In genomic region chr9:133113928-133114351, GRCh38 we compare ENCODE assay signal across 10 cellular contexts. TPM values are rescaled to one million over a fixed set of nuclear protein-coding genes. Genes with fewer than 3 reads are reported as not detected.
A peak's percentile ranks its signal among the peaks of the same experiment; 100 is the strongest.
DNase-seq lines count a peak whose midpoint lies in the region; ATAC-seq and TF ChIP-seq lines count a peak whose summit lies in the region.
"Had no signal": no experiment of that assay in that cellular context is flagged by ENCODE, and none has a peak within 500 bp of the region (broad histone marks: within the 10 kb centered on the region; RNA-seq: fewer than 3 reads in every experiment).

No MANE protein-coding gene starts in this region.

- H3K27me3 Mint-ChIP-seq in WTC11 (ENCODE audit: low read depth): peaks cover 18% of the 10 kb centered on the region

- POLR2A ChIA-PET in WTC11 (lab: Charles Lee): no interaction called here

- no peak overlapping the region for H3K4me3 ChIP-seq in iPS-15b (ENCODE audit: low read depth, low read length)
- no peak overlapping the region for H3K4me3 ChIP-seq in MG63
- H3K4me3 ChIP-seq: A549 had no signal

- no peak for TF ChIP-seq CTCF in WTC11 (IDR thresholded peaks at IDR 0.05)

- H3K9ac ChIP-seq in iPS-15b (ENCODE audit: low read depth, low read length): peak overlapping the region; percentile 61

- H3K36me3 ChIP-seq in iPS-15b (ENCODE audit: control insufficient read depth, insufficient read depth, low read length): peaks cover 6% of the 10 kb centered on the region
- peaks cover 28% of the 10 kb centered on the region for H3K36me3 ChIP-seq in MG63

- H3K9me3 ChIP-seq in iPS-15b (ENCODE audit: control insufficient read depth, insufficient read depth, low read length): no peaks in the 10 kb centered on the region
- no peaks in the 10 kb centered on the region for H3K9me3 ChIP-seq in MG63
- H3K9me3 ChIP-seq: A549 had no signal

- ATAC-seq in WTC11 (no peak), GM19023 (IDR thresholded peaks at IDR 0.05; ENCODE audit: unreplicated experiment) (no peak)
- ATAC-seq in stimulated activated effector memory CD8-positive, alpha-beta T cell treated with anti-CD3 and anti-CD28 coated beads, Interleukin-12 subunit alpha, Interleukin-12 subunit beta, amount 100 ng/mL, for 72 hours: no peak
- ATAC-seq: activated CD4-positive, CD25-positive, alpha-beta regulatory T cell treated with anti-CD3 and anti-CD28 coated beads, Interleukin-2, amount 50 U/mL, for 24 hours had no signal

- CTCF ChIA-PET in WTC11 (lab: Charles Lee): interaction anchor here (0.7 to 3.2 kb wide), 11 partner anchors 8 to 228 kb away, joined by 3 to 28 read pairs (median 4); no protein-coding TSS in a partner anchor

- peaks cover 3% of the 10 kb centered on the region for H3K4me1 Mint-ChIP-seq in WTC11
- H3K4me1 Mint-ChIP-seq in stimulated activated effector memory CD8-positive, alpha-beta T cell treated with anti-CD3 and anti-CD28 coated beads, Interleukin-12 subunit alpha, Interleukin-12 subunit beta, amount 100 ng/mL, for 72 hours: peaks cover 76% of the 10 kb centered on the region

- H3K27me3 ChIP-seq in iPS-15b (ENCODE audit: control insufficient read depth, insufficient read depth, low read length) (no peaks in the 10 kb centered on the region), MG63 (no peaks in the 10 kb centered on the region)

- H3K27ac Mint-ChIP-seq in WTC11: no peak overlapping the region
- H3K27ac Mint-ChIP-seq in stimulated activated effector memory CD8-positive, alpha-beta T cell treated with anti-CD3 and anti-CD28 coated beads, Interleukin-12 subunit alpha, Interleukin-12 subunit beta, amount 100 ng/mL, for 72 hours: peak overlapping the region; percentile 90

- no peaks in the 10 kb centered on the region for H3K9me3 Mint-ChIP-seq in WTC11
- H3K9me3 Mint-ChIP-seq in stimulated activated effector memory CD8-positive, alpha-beta T cell treated with anti-CD3 and anti-CD28 coated beads, Interleukin-12 subunit alpha, Interleukin-12 subunit beta, amount 100 ng/mL, for 72 hours: no peaks in the 10 kb centered on the region

- DNase-seq in DMS153 (lab: John Stamatoyannopoulos, UW) (peak; percentile 11), DMS153 treated with DMSO at 0.1 percent for 48 hours (lab: John Stamatoyannopoulos, UW; ENCODE audit: unreplicated experiment) (no peak), WTC11 (ENCODE audit: low spot score) (no peak), MG63 (no peak), kidney tubule cell (ENCODE audit: low spot score) (no peak)
- DNase-seq in stimulated activated effector memory CD8-positive, alpha-beta T cell treated with anti-CD3 and anti-CD28 coated beads, Interleukin-12 subunit alpha, Interleukin-12 subunit beta, amount 100 ng/mL, for 72 hours (ENCODE audit: low spot score in 2 of 2): no peak

- H3K36me3 Mint-ChIP-seq in WTC11: peaks cover 8% of the 10 kb centered on the region; the same call in 1 of the 2 replicates
- H3K36me3 Mint-ChIP-seq in stimulated activated effector memory CD8-positive, alpha-beta T cell treated with anti-CD3 and anti-CD28 coated beads, Interleukin-12 subunit alpha, Interleukin-12 subunit beta, amount 100 ng/mL, for 72 hours: peaks cover 82% of the 10 kb centered on the region

- peaks cover 5% of the 10 kb centered on the region for H3K4me1 ChIP-seq in iPS-15b (ENCODE audit: control insufficient read depth, insufficient read depth, low read length)

- H3K4me3 Mint-ChIP-seq in WTC11: no peak overlapping the region
- H3K4me3 Mint-ChIP-seq in stimulated activated effector memory CD8-positive, alpha-beta T cell treated with anti-CD3 and anti-CD28 coated beads, Interleukin-12 subunit alpha, Interleukin-12 subunit beta, amount 100 ng/mL, for 72 hours: peak overlapping the region; percentile 73

TF ChIP-seq in WTC11, 78 proteins besides CTCF, POLR2A, EP300 and RAD21:
- TF ChIP-seq USF2 (CRISPR knock-in tag; IDR thresholded peaks at IDR 0.05): peak; percentile 57
- no peak for TF ChIP-seq ATF1 (CRISPR knock-in tag; IDR thresholded peaks at IDR 0.05)

RNA-seq across cellular contexts. Expression of gene RALGDS, which starts 7.1 kb away (rescaled TPM):
- 19.5 to 23.2 TPM (median 22.9 TPM) in 3 replicates for total RNA-seq in WTC11 (2021)
- total RNA-seq in MG63 (2014; rRNA removed; shearing (Covaris generic); ENCODE audit: low replicate concordance): 21.4 and 22.8 TPM in 2 replicates

RNA-seq across cellular contexts. Expression of gene GBGT1, which starts 49.8 kb away (rescaled TPM):
- total RNA-seq in WTC11 (2021): 14.5 to 16.7 TPM (median 16.5 TPM) in 3 replicates
- total RNA-seq in MG63 (2014; rRNA removed; shearing (Covaris generic); ENCODE audit: low replicate concordance): 7.2 and 7.6 TPM in 2 replicates

RNA-seq across cellular contexts. Expression of gene CEL, which starts 52.2 kb away (rescaled TPM):
- total RNA-seq in WTC11 (2021): 6.6 to 10.4 TPM (median 8.1 TPM) in 3 replicates
- 1.0 TPM in 1 of 2 replicates, not detected in the other for total RNA-seq in MG63 (2014; rRNA removed; shearing (Covaris generic); ENCODE audit: low replicate concordance)
